In genomic region chr3:184561329-184562145, GRCh38 we compare ENCODE assay signal across 8 cellular contexts. TPM values are rescaled to one million over a fixed set of nuclear protein-coding genes. Genes with fewer than 3 reads are reported as not detected.
A peak's percentile ranks its signal among the peaks of the same experiment; 100 is the strongest.
DNase-seq lines count a peak whose midpoint lies in the region; ATAC-seq and TF ChIP-seq lines count a peak whose summit lies in the region.

Gene EPHB3, plus strand, starts transcription at chr3:184561785. Its CDS starts 451 bp downstream, at chr3:184562236.

- TF ChIP-seq CTCF in PC-3 (conservative IDR thresholded peaks at IDR 0.05; ENCODE audit: low read depth, low read length), result peak; percentile 100
- TF ChIP-seq CTCF in epithelial cell of proximal tubule (conservative IDR thresholded peaks at IDR 0.05; ENCODE audit: low read depth, low read length), result peak; percentile 99
- peak; percentile 87 for TF ChIP-seq CTCF in mucosa of descending colon (IDR thresholded peaks at IDR 0.05)

- POLR2A ChIA-PET in PC-3 (lab: Charles Lee; ENCODE audit: unreplicated experiment), result interaction anchor here (0.6 to 1.2 kb wide), 9 partner anchors 37 to 216 kb away, joined by 3 to 9 read pairs (median 5); no protein-coding TSS in a partner anchor

- H3K4me3 ChIP-seq in PC-3 (ENCODE audit: low read length) (peak within 1 kb of the TSS; percentile 81), epithelial cell of proximal tubule (ENCODE audit: low read depth, low read length) (peak within 1 kb of the TSS; percentile 42), mucosa of descending colon (peak within 1 kb of the TSS; percentile 35)

- DNase-seq in DMS153 treated with DMSO at 0.1 percent for 48 hours (lab: John Stamatoyannopoulos, UW; ENCODE audit: unreplicated experiment), result peak; percentile 99
- DNase-seq in KBM-7, result peak; percentile 100
- DNase-seq in PC-3, result peak; percentile 99
- DNase-seq in activated T-cell treated with anti-CD3 and anti-CD28 coated beads, Interleukin-2, amount 50 U/mL, for 24 hours, result peak; percentile 95
- peak; percentile 61 for DNase-seq in epithelial cell of proximal tubule (ENCODE audit: low read depth)
- peak; percentile 98 to 100 (median 98) for DNase-seq in mucosa of descending colon
- DNase-seq in stimulated activated CD8-positive, alpha-beta memory T cell treated with anti-CD3 and anti-CD28 coated beads, Interleukin-2, amount 100 ng/mL, for 48 hours (ENCODE audit: low read depth in 2 of 2), result peak; percentile 89 to 95

- H3K27ac ChIP-seq in PC-3 (ENCODE audit: low read length), result peak within 1 kb of the TSS; percentile 75

- no peaks in the 10 kb centered on the region for H3K36me3 Mint-ChIP-seq in activated T-cell treated with anti-CD3 and anti-CD28 coated beads, Interleukin-2, amount 50 U/mL, for 24 hours (ENCODE audit: low read depth)

- peaks cover 38% of the 10 kb centered on the region for H3K79me2 ChIP-seq in PC-3 (ENCODE audit: low read length)

- in situ Hi-C loops in KBM-7 (cut with MboI; ENCODE audit: low pct_unique_long_range_greater_than_20kb, low sequenced_read_pairs), result no loop called here

- no peaks in the 10 kb centered on the region for H3F3A ChIP-seq in PC-3 (ENCODE audit: low read length, unreplicated experiment)

- H3K9me3 ChIP-seq in PC-3 (ENCODE audit: low read length), result no peaks in the 10 kb centered on the region
- H3K9me3 ChIP-seq in mucosa of descending colon, result no peaks in the 10 kb centered on the region

- no peaks in the 10 kb centered on the region for H3K36me3 ChIP-seq in PC-3 (ENCODE audit: low read depth, low read length)
- no peaks in the 10 kb centered on the region for H3K36me3 ChIP-seq in mucosa of descending colon (ENCODE audit: low read depth)

- H3K4me1 ChIP-seq in PC-3 (ENCODE audit: insufficient read depth, low read length) (peaks cover 64% of the 10 kb centered on the region), mucosa of descending colon (ENCODE audit: low read depth) (peaks cover 42% of the 10 kb centered on the region)

- BruUV-seq in PC-3 (replicated peaks; lab: Mats Ljungman, UMichigan), result no TSS peak

- no peaks in the 10 kb centered on the region for H3K9me3 Mint-ChIP-seq in activated T-cell treated with anti-CD3 and anti-CD28 coated beads, Interleukin-2, amount 50 U/mL, for 24 hours

- CTCF ChIA-PET in PC-3 (lab: Charles Lee), result interaction anchor here (0.5 to 1.7 kb wide), 25 partner anchors 17 to 544 kb away, joined by 3 to 29 read pairs (median 4); no protein-coding TSS in a partner anchor

- no peaks in the 10 kb centered on the region for H3K9me2 ChIP-seq in PC-3 (replicated peaks; ENCODE audit: low read length)

- peak within 1 kb of the TSS; percentile 50 for H3K4me3 Mint-ChIP-seq in activated T-cell treated with anti-CD3 and anti-CD28 coated beads, Interleukin-2, amount 50 U/mL, for 24 hours

- peaks cover 19% of the 10 kb centered on the region; the same call in 1 of the 2 replicates for H4K20me1 ChIP-seq in PC-3 (ENCODE audit: low read length)

- no peaks in the 10 kb centered on the region for H3K27me3 ChIP-seq in PC-3 (ENCODE audit: low read length)

- peak within 1 kb of the TSS; percentile 75 for H2AFZ ChIP-seq in PC-3 (ENCODE audit: low read length)

- peak; percentile 83 for ATAC-seq in GM21737 (IDR thresholded peaks at IDR 0.05; ENCODE audit: unreplicated experiment)
- ATAC-seq in PC-3, result peak; percentile 75
- ATAC-seq in mucosa of descending colon, result peak; percentile 80

- intact Hi-C loops in PC-3 (cut with micrococcal nuclease), result loop anchor here (1.0 kb wide), 4 partner anchors 152 to 242 kb away; no protein-coding TSS in a partner anchor
- intact Hi-C loops in mucosa of descending colon (cut with DNase I, micrococcal nuclease), result no loop called here

- H3K27me3 Mint-ChIP-seq in activated T-cell treated with anti-CD3 and anti-CD28 coated beads, Interleukin-2, amount 50 U/mL, for 24 hours, result peaks cover 70% of the 10 kb centered on the region

- peak within 1 kb of the TSS; percentile 3 for H3K27ac Mint-ChIP-seq in activated T-cell treated with anti-CD3 and anti-CD28 coated beads, Interleukin-2, amount 50 U/mL, for 24 hours

- peaks cover 23% of the 10 kb centered on the region for H3K4me1 Mint-ChIP-seq in activated T-cell treated with anti-CD3 and anti-CD28 coated beads, Interleukin-2, amount 50 U/mL, for 24 hours (ENCODE audit: low read depth)

- peak within 1 kb of the TSS; percentile 88 for H3K4me2 ChIP-seq in PC-3 (ENCODE audit: low read length)

- H3K9ac ChIP-seq in PC-3 (ENCODE audit: low read length), result peak within 1 kb of the TSS; percentile 69

RNA-seq across cellular contexts. Expression of gene EPHB3, which starts in this region (rescaled TPM):
- total RNA-seq in PC-3 (2014; rRNA removed) (18.2 and 23.1 TPM in 2 replicates), epithelial cell of proximal tubule (0.07 and 0.92 TPM in 2 replicates), mucosa of descending colon (10 to 100 TPM; 14.1 to 57.2 (median 33.6) TPM)

Comparison
In these comparisons a context has a peak if more than half of its experiments do, and no peak if none do; other contexts are left out.
1. Peak in every context shown above with its lines: DNase-seq, ATAC-seq, H3K4me3 ChIP-seq and H3K27ac ChIP-seq.
2. Peak in DNase-seq and H3K4me3 ChIP-seq in epithelial cell of proximal tubule; RNA of the gene not detected or under 1 TPM.